In the genomic region with DNA sequence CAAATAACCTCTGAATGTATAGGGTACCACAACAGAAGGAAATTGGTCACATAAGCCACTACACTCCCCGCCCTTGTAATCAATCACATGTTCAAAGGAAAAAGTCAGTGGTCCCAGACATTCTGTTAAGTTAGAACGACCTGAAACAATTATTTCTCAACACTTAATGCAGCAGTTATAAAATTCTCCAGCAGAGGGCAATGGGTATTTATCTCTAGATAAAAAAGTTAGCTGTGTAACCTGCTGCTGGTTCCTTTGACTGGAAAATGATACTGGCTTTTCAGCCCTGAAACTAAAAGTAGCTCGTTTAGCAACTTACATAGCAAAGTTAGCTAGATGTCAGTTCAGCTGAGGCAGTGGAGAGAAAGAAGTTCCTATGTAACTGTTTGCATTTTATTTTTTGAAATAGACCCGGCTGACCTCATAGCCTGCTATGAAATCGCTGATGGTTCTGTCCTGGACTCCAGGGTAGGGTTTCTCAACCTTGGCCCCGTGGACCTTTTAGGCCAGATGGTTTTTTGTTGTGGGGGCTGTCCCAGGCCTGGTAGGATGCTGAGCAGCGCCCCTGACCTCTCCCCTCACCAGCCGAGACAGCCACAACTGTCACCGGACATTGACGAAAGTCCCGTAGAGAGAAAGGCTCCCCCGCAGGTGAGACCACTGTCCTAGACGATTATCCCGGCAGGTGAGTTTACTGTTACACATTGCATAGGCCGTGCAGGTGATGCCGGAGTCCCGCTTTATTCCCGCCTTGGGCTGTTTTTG, we compare ENCODE assay signal across 1 cellular context.
TF ChIP-seq lines count a peak whose summit lies in the region.

No MANE protein-coding gene starts in this region.

TF ChIP-seq in SK-N-SH treated with all-trans-retinoic acid at 6 μM for 48 hours, 23 proteins besides CTCF, POLR2A, EP300 and RAD21 (continued from another document):
- no peak for TF ChIP-seq TOX (CRISPR knock-in tag; IDR thresholded peaks at IDR 0.05; ENCODE audit: borderline replicate concordance)
